In genomic region chr11:69636512-69636866, GRCh38 we compare ENCODE assay signal across 8 cellular contexts. TPM values are rescaled to one million over a fixed set of nuclear protein-coding genes. Genes with fewer than 3 reads are reported as not detected.
A peak's percentile ranks its signal among the peaks of the same experiment; 100 is the strongest.
DNase-seq lines count a peak whose midpoint lies in the region; ATAC-seq, FAIRE-seq and TF ChIP-seq lines count a peak whose summit lies in the region.

No MANE protein-coding gene starts in this region.

- DNase-seq in NCI-H82 (lab: John Stamatoyannopoulos, UW): peak; percentile 54
- DNase-seq in NCI-H82 treated with DMSO at 0.1 percent for 48 hours (lab: John Stamatoyannopoulos, UW; ENCODE audit: unreplicated experiment): no peak
- DNase-seq in chondrocyte (ENCODE audit: low spot score): peak; percentile 86
- DNase-seq in kidney: peak; percentile 84
- DNase-seq in stimulated activated naive B cell treated with anti-CD40 and anti-IgM and Interleukin-4, amounts not matched to agents 10 μg/mL and 1 μg/mL and 100 μg/mL, for 72 hours: no peak
- no peak for DNase-seq in GM13977 (ENCODE audit: low spot score)

- no peak for FAIRE-seq in kidney (lab: Jason Lieb, UNC)

- peaks cover 2% of the 10 kb centered on the region for H3K27me3 Mint-ChIP-seq in chondrocyte (ENCODE audit: low read depth)
- H3K27me3 Mint-ChIP-seq in stimulated activated naive B cell treated with anti-CD40 and anti-IgM and Interleukin-4, amounts not matched to agents 10 μg/mL and 1 μg/mL and 100 μg/mL, for 72 hours: peaks cover 57 to 96% of the 10 kb centered on the region in 2 donors

- H3K4me1 Mint-ChIP-seq in chondrocyte (ENCODE audit: low read depth): peaks cover 30% of the 10 kb centered on the region
- H3K4me1 Mint-ChIP-seq in stimulated activated naive B cell treated with anti-CD40 and anti-IgM and Interleukin-4, amounts not matched to agents 10 μg/mL and 1 μg/mL and 100 μg/mL, for 72 hours: peaks cover 22 to 41% of the 10 kb centered on the region in 2 donors

- in situ Hi-C loops in GM13977 (cut with MboI; ENCODE audit: low pct_unique_long_range_greater_than_20kb, low sequenced_read_pairs, unreplicated experiment): loop anchor here (10.0 kb wide), 1 partner anchor 542 kb away; no protein-coding TSS in a partner anchor

- no peak for ATAC-seq in stimulated activated naive B cell treated with anti-CD40 and anti-IgM and Interleukin-4, amounts not matched to agents 10 μg/mL and 1 μg/mL and 100 μg/mL, for 72 hours (replicated peaks)
- ATAC-seq in GM19452 (IDR thresholded peaks at IDR 0.05; ENCODE audit: unreplicated experiment) (no peak), GM21447 (IDR thresholded peaks at IDR 0.05; ENCODE audit: unreplicated experiment) (no peak)

- peak overlapping the region in 1 of 2 donors; percentile 53 for H3K9ac ChIP-seq in kidney (ENCODE audit: low read length in 2 of 2)

- H3K9me3 ChIP-seq in kidney (ENCODE audit: control insufficient read depth in 1 of 2, low read length in 2 of 2): no peaks in the 10 kb centered on the region

- TF ChIP-seq CTCF in chondrocyte (IDR thresholded peaks at IDR 0.05) (no peak), kidney (IDR thresholded peaks at IDR 0.05; ENCODE audit: borderline replicate concordance, extremely low read depth, insufficient read depth) (no peak), GM13977 (IDR thresholded peaks at IDR 0.05; ENCODE audit: extremely low read depth, insufficient read depth, missing control alignments) (no peak)

- no peaks in the 10 kb centered on the region for H3K9me3 Mint-ChIP-seq in chondrocyte (ENCODE audit: low read depth)
- no peaks in the 10 kb centered on the region for H3K9me3 Mint-ChIP-seq in stimulated activated naive B cell treated with anti-CD40 and anti-IgM and Interleukin-4, amounts not matched to agents 10 μg/mL and 1 μg/mL and 100 μg/mL, for 72 hours

- peak overlapping the region; percentile 59 for H3K4me3 Mint-ChIP-seq in chondrocyte (ENCODE audit: unreplicated experiment)
- peak overlapping the region in 1 of 2 donors; percentile 59 for H3K4me3 Mint-ChIP-seq in stimulated activated naive B cell treated with anti-CD40 and anti-IgM and Interleukin-4, amounts not matched to agents 10 μg/mL and 1 μg/mL and 100 μg/mL, for 72 hours

- intact Hi-C loops in kidney (cut with DNase I): no loop called here

- no peaks in the 10 kb centered on the region for H3K36me3 Mint-ChIP-seq in chondrocyte (ENCODE audit: low read depth)
- no peaks in the 10 kb centered on the region for H3K36me3 Mint-ChIP-seq in stimulated activated naive B cell treated with anti-CD40 and anti-IgM and Interleukin-4, amounts not matched to agents 10 μg/mL and 1 μg/mL and 100 μg/mL, for 72 hours

- H3K27ac Mint-ChIP-seq in chondrocyte (ENCODE audit: unreplicated experiment): peak overlapping the region; percentile 41
- peak overlapping the region; percentile 89 for H3K27ac Mint-ChIP-seq in stimulated activated naive B cell treated with anti-CD40 and anti-IgM and Interleukin-4, amounts not matched to agents 10 μg/mL and 1 μg/mL and 100 μg/mL, for 72 hours

- H3K27ac ChIP-seq in kidney (ENCODE audit: low read depth in 2 of 2, low read length in 2 of 2): peak overlapping the region; percentile 43 to 64

- H3K36me3 ChIP-seq in kidney (ENCODE audit: control insufficient read depth in 1 of 2, insufficient read depth in 2 of 2, low read length in 2 of 2): no peaks in the 10 kb centered on the region

- peaks cover 4 to 18% of the 10 kb centered on the region in 2 donors for H3K4me1 ChIP-seq in kidney (ENCODE audit: control insufficient read depth in 1 of 2, insufficient read depth in 1 of 2, low read depth in 1 of 2, low read length in 2 of 2)

- peak overlapping the region; percentile 59 to 68 for H3K4me3 ChIP-seq in kidney (ENCODE audit: low read length in 2 of 2)

RNA-seq across cellular contexts. Expression of gene CCND1, which starts 4.5 kb away (rescaled TPM):
- total RNA-seq in chondrocyte: 129 to 300 TPM (median 130 TPM) in 3 replicates
- 142 TPM for total RNA-seq in kidney
- polyA plus RNA-seq in kidney (ENCODE audit: insufficient read depth, low read depth, low replicate concordance): 37.6 TPM

RNA-seq across cellular contexts. Expression of gene LTO1, which starts 38.7 kb away (rescaled TPM):
- 15.5 to 21.9 TPM (median 16.2 TPM) in 3 replicates for total RNA-seq in chondrocyte
- 21.9 TPM for total RNA-seq in kidney
- polyA plus RNA-seq in kidney (ENCODE audit: insufficient read depth, low read depth, low replicate concordance): 14.6 TPM

Comparison
In these comparisons a context has a peak if more than half of its experiments do, and no peak if none do; other contexts are left out.
1. DNase-seq: peak in NCI-H82 (single experiment), chondrocyte (single experiment) and kidney (single experiment); none in NCI-H82 treated with DMSO at 0.1 percent for 48 hours (single experiment), stimulated activated naive B cell treated with anti-CD40 and anti-IgM and Interleukin-4, amounts not matched to agents 10 μg/mL and 1 μg/mL and 100 μg/mL, for 72 hours (single experiment) and GM13977 (single experiment).